17 cellular contexts compared by ENCODE assay signal in the genomic region with DNA sequence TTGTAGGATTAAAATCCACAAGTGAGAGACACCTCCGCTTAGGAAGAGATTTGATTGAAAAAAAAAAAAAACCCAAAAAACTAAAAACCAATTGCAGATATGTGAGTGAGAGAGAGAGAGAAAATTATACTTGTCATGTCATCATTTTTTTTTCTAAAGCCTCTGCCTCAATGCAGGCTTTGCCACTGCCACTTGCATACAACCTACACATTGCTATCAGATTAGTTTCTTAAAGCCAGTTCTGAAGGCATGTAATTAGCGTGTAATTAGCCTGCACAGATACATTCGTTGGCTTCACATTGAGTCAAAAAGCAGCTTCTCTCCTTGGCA.
A peak's percentile ranks its signal among the peaks of the same experiment; 100 is the strongest.
DNase-seq lines count a peak whose midpoint lies in the region; ATAC-seq, FAIRE-seq and TF ChIP-seq lines count a peak whose summit lies in the region.
"Had no signal": no experiment of that assay in that cellular context is flagged by ENCODE, and none has a peak within 500 bp of the region (broad histone marks: within the 10 kb centered on the region; RNA-seq: fewer than 3 reads in every experiment).

No MANE protein-coding gene starts in this region.

- H3K9me2 ChIP-seq in hepatocyte (replicated peaks; ENCODE audit: insufficient read depth), result no peaks in the 10 kb centered on the region

- no peak for TF ChIP-seq EP300 in HepG2 (IDR thresholded peaks at IDR 0.05; ENCODE audit: low read depth in 2 of 2, low read length in 2 of 2)
- no peak for TF ChIP-seq EP300 in HepG2 (CRISPR knock-in tag; IDR thresholded peaks at IDR 0.05; ENCODE audit: borderline replicate concordance)

- H3K9ac ChIP-seq in HepG2 (ENCODE audit: insufficient read depth, low read depth, low read length) (no peak overlapping the region), smooth muscle cell (ENCODE audit: low read depth) (no peak overlapping the region)
- H3K9ac ChIP-seq: BLaER1 treated with 17β-estradiol and CSF1 and Interleukin-3, amounts not matched to agents 10 nM and 100 nM had no signal

- H2AFZ ChIP-seq in HepG2 (ENCODE audit: low read length) (no peak overlapping the region), hepatocyte (no peak overlapping the region), smooth muscle cell (ENCODE audit: low read depth) (no peak overlapping the region)

- POLR2A ChIA-PET in HepG2 (lab: Yijun Ruan, JAX), result no interaction called here

- no peak for DNase-seq in HepG2 (ENCODE audit: low spot score)
- no peak for DNase-seq in right lobe of liver
- DNase-seq in NCI-H748 (lab: John Stamatoyannopoulos, UW; ENCODE audit: unreplicated experiment), result peak; percentile 83
- DNase-seq in hepatocyte (ENCODE audit: low spot score), result no peak
- no peak for DNase-seq in smooth muscle cell (lab: John Stamatoyannopoulos, UW; ENCODE audit: unreplicated experiment)
- no peak for DNase-seq in amniotic stem cell (lab: John Stamatoyannopoulos, UW)
- DNase-seq in GF-D8 (lab: John Stamatoyannopoulos, UW), result no peak
- DNase-seq in islet precursor cell, result no peak
- DNase-seq: CD4-positive, alpha-beta T cell; KBM-7; MV-4-11; NCI-H2171 had no signal

- H3K4me1 ChIP-seq in HepG2 (ENCODE audit: insufficient read depth, low read length), result no peaks in the 10 kb centered on the region
- H3K4me1 ChIP-seq in right lobe of liver, result no peaks in the 10 kb centered on the region
- H3K4me1 ChIP-seq in hepatocyte (ENCODE audit: insufficient read depth), result peaks cover 9% of the 10 kb centered on the region
- peaks cover 9% of the 10 kb centered on the region for H3K4me1 ChIP-seq in smooth muscle cell (ENCODE audit: low read depth)
- H3K4me1 ChIP-seq: BLaER1 treated with 17β-estradiol and CSF1 and Interleukin-3, amounts not matched to agents 10 nM and 100 nM had no signal

- no peaks in the 10 kb centered on the region for H3K36me3 ChIP-seq in HepG2 (replicated peaks in 1 of 2; ENCODE audit: control insufficient read depth in 1 of 2, insufficient read depth in 2 of 2, low read length in 2 of 2)
- H3K36me3 ChIP-seq in right lobe of liver, result no peaks in the 10 kb centered on the region
- no peaks in the 10 kb centered on the region for H3K36me3 ChIP-seq in hepatocyte (replicated peaks; ENCODE audit: insufficient read depth, low read depth)
- no peaks in the 10 kb centered on the region for H3K36me3 ChIP-seq in smooth muscle cell (ENCODE audit: low read depth)
- H3K36me3 ChIP-seq: BLaER1 treated with 17β-estradiol and CSF1 and Interleukin-3, amounts not matched to agents 10 nM and 100 nM had no signal

- no peak for FAIRE-seq in HepG2 (lab: Jason Lieb, UNC)
- FAIRE-seq: G401.6, GM12878 had no signal

- no TSS peak for BruUV-seq in HepG2 (replicated peaks; lab: Mats Ljungman, UMichigan)

- intact Hi-C loops in HepG2 (cut with micrococcal nuclease; ENCODE audit: unreplicated experiment) (no loop called here), right lobe of liver (cut with DNase I) (no loop called here)

- H3K4me2 ChIP-seq in HepG2 (ENCODE audit: low read depth, low read length), result no peak overlapping the region
- H3K4me2 ChIP-seq in hepatocyte, result no peak overlapping the region
- H3K4me2 ChIP-seq in smooth muscle cell, result peak overlapping the region; percentile 73
- H3K4me2 ChIP-seq: BLaER1 treated with 17β-estradiol and CSF1 and Interleukin-3, amounts not matched to agents 10 nM and 100 nM had no signal

- H3K9me3 ChIP-seq in HepG2 (ENCODE audit: low read length) (no peaks in the 10 kb centered on the region), right lobe of liver (no peaks in the 10 kb centered on the region), hepatocyte (ENCODE audit: low read depth) (no peaks in the 10 kb centered on the region), smooth muscle cell (replicated peaks; ENCODE audit: low read depth) (no peaks in the 10 kb centered on the region)
- H3K9me3 ChIP-seq: BLaER1 treated with 17β-estradiol and CSF1 and Interleukin-3, amounts not matched to agents 10 nM and 100 nM had no signal

- CTCF ChIA-PET in HepG2 (lab: Yijun Ruan, JAX; ENCODE audit: low intra/inter-chr PET ratio, low total read pairs), result no interaction called here

- H3K27me3 ChIP-seq in HepG2 (ENCODE audit: control insufficient read depth in 1 of 2, insufficient read depth in 2 of 2, low read length in 2 of 2) (0 out of 5 replicates have a peak, but pooled peaks cover 0 to 3% of the 10 kb centered on the region in 2 experiments), right lobe of liver (no peaks in the 10 kb centered on the region), hepatocyte (no peaks in the 10 kb centered on the region), smooth muscle cell (ENCODE audit: low read depth) (no peaks in the 10 kb centered on the region)
- H3K27me3 ChIP-seq: BLaER1 treated with 17β-estradiol and CSF1 and Interleukin-3, amounts not matched to agents 10 nM and 100 nM had no signal

- no peak for TF ChIP-seq RAD21 in HepG2 (CRISPR knock-in tag; IDR thresholded peaks at IDR 0.05)

- H4K20me1 ChIP-seq in HepG2 (ENCODE audit: insufficient read depth, low read length) (no peaks in the 10 kb centered on the region), hepatocyte (ENCODE audit: insufficient read depth, poor library complexity, severe bottlenecking) (no peaks in the 10 kb centered on the region), smooth muscle cell (ENCODE audit: low read depth) (no peaks in the 10 kb centered on the region)
- H4K20me1 ChIP-seq: BLaER1 treated with 17β-estradiol and CSF1 and Interleukin-3, amounts not matched to agents 10 nM and 100 nM had no signal

- H3K27ac ChIP-seq in HepG2 (ENCODE audit: extremely low read length, insufficient read depth, low read length), result no peak overlapping the region
- no peak overlapping the region for H3K27ac ChIP-seq in right lobe of liver
- peak overlapping the region; percentile 29 for H3K27ac ChIP-seq in hepatocyte
- H3K27ac ChIP-seq in smooth muscle cell (ENCODE audit: low read depth), result peak overlapping the region; percentile 94
- H3K27ac ChIP-seq: BLaER1 treated with 17β-estradiol and CSF1 and Interleukin-3, amounts not matched to agents 10 nM and 100 nM; RWPE1 had no signal

- no peak for ATAC-seq in HepG2
- ATAC-seq in right lobe of liver, result no peak
- ATAC-seq: GM12878, Panc1 had no signal

- TF ChIP-seq POLR2A in HepG2 (IDR thresholded peaks at IDR 0.05; ENCODE audit: insufficient read depth in 1 of 2, low read depth in 2 of 2, low read length in 2 of 2), result no peak
- no peak for TF ChIP-seq POLR2A in right lobe of liver (IDR thresholded peaks at IDR 0.05)

- H3F3A ChIP-seq in smooth muscle cell (ENCODE audit: low read depth), result peaks cover 4% of the 10 kb centered on the region

- TF ChIP-seq CTCF in HepG2 (CRISPR knock-in tag; IDR thresholded peaks at IDR 0.05), result no peak
- TF ChIP-seq CTCF in right lobe of liver (IDR thresholded peaks at IDR 0.05), result no peak
- TF ChIP-seq CTCF in hepatocyte (IDR thresholded peaks at IDR 0.05; ENCODE audit: poor library complexity), result no peak
- no peak for TF ChIP-seq CTCF in smooth muscle cell (IDR thresholded peaks at IDR 0.05; ENCODE audit: borderline replicate concordance, insufficient read depth, poor library complexity, severe bottlenecking)

- 11% methylated on average over 3 of the region's 3 CpGs for WGBS in HepG2 (ENCODE audit: low lambda C conversion rate)
- 47% methylated on average over 3 of the region's 3 CpGs for WGBS in right lobe of liver (ENCODE audit: insufficient coverage, low coverage, low lambda C conversion rate, missing lambda C conversion rate)
- whole genome bisulfite sequencing in hepatocyte (ENCODE audit: low lambda C conversion rate, missing lambda C conversion rate), result 82% methylated on average over 3 of the region's 3 CpGs
- WGBS in smooth muscle cell (ENCODE audit: low lambda C conversion rate), result 54% methylated on average over 3 of the region's 3 CpGs

- H3K79me2 ChIP-seq in HepG2 (ENCODE audit: insufficient read depth, low read length), result no peaks in the 10 kb centered on the region
- no peaks in the 10 kb centered on the region for H3K79me2 ChIP-seq in hepatocyte
- no peaks in the 10 kb centered on the region for H3K79me2 ChIP-seq in smooth muscle cell (ENCODE audit: low read depth)

- in situ Hi-C loops in HepG2 (cut with HindIII; ENCODE audit: extremely low pct_ligation_motif_present, low pct_unique_long_range_greater_than_20kb), result no loop called here

- H3K4me3 ChIP-seq in HepG2 (replicated peaks in 1 of 3; ENCODE audit: insufficient read depth in 1 of 3, low read depth in 2 of 3, low read length in 3 of 3), result no peak overlapping the region
- no peak overlapping the region for H3K4me3 ChIP-seq in right lobe of liver
- H3K4me3 ChIP-seq in hepatocyte, result no peak overlapping the region
- no peak overlapping the region for H3K4me3 ChIP-seq in smooth muscle cell
- H3K4me3 ChIP-seq: BLaER1 treated with 17β-estradiol and CSF1 and Interleukin-3, amounts not matched to agents 10 nM and 100 nM; GM12878 had no signal

TF ChIP-seq in HepG2, 621 proteins besides CTCF, POLR2A, EP300 and RAD21:
- TF ChIP-seq MAFF (IDR thresholded peaks at IDR 0.05; ENCODE audit: low read depth, low read length) (peak; percentile 46), MAFK (conservative IDR thresholded peaks at IDR 0.05 in 1 of 2, IDR thresholded peaks at IDR 0.05 in 1 of 2; ENCODE audit: low read length in 2 of 2) (peak in 1 of 2 experiments; percentile 69; a peak in 2 of 4 replicates), ZNF713 (CRISPR knock-in tag; IDR thresholded peaks at IDR 0.05) (no peak), MED8 (CRISPR knock-in tag; IDR thresholded peaks at IDR 0.05; ENCODE audit: insufficient replicate concordance) (no peak), DNMT1 (CRISPR knock-in tag; IDR thresholded peaks at IDR 0.05) (no peak)

Comparison
In these comparisons a context has a peak if more than half of its experiments do, and no peak if none do; other contexts are left out.
1. H3K27ac ChIP-seq: peak in hepatocyte (single experiment) and smooth muscle cell (single experiment); none in HepG2 (single experiment) and right lobe of liver (0 of 3).